ENCODE assay signal across 8 cellular contexts in the genomic region with DNA sequence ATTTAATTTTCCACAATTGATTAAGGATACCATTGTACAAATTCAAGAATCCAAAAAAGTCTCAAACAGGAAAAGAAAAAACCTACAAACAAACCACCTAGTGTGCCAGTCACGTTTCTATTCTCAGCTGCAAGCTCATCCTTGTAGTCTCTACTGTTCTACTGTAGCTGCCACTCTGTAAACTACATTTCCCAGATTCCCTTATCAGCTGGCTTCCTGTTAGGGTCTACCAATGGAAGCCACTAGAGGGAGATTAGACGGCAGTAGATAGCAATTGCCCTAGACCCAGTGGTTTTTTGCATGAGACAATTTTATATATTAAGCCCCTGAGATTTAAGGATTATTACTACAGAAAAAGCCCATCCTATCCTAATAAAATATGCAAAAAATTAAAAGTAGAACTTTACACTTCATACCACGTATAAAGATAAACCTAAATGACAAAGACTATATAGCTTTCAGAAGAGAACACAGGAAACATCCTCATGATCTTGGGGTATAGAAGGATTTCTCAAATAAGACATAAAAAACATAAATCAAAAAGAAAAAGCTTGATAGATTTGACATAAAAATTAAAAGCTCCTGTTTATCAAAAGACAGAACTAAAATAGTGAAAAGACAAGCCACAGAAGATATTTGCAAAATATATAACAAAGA.
DNase-seq lines count a peak whose midpoint lies in the region; ATAC-seq and TF ChIP-seq lines count a peak whose summit lies in the region.

No MANE protein-coding gene starts in this region.

- H3K4me3 ChIP-seq in astrocyte of the spinal cord (ENCODE audit: low read depth, low read length): no peak overlapping the region

- H3K4me3 Mint-ChIP-seq in stimulated activated naive CD8-positive, alpha-beta T cell treated with anti-CD3 and anti-CD28 coated beads, Interleukin-15, amount 100 ng/mL, for 72 hours: no peak overlapping the region

- H3K27ac Mint-ChIP-seq in stimulated activated naive CD8-positive, alpha-beta T cell treated with anti-CD3 and anti-CD28 coated beads, Interleukin-15, amount 100 ng/mL, for 72 hours: no peak overlapping the region

- H3K9me3 Mint-ChIP-seq in stimulated activated naive CD8-positive, alpha-beta T cell treated with anti-CD3 and anti-CD28 coated beads, Interleukin-15, amount 100 ng/mL, for 72 hours: no peaks in the 10 kb centered on the region

- no peaks in the 10 kb centered on the region for H3K4me1 Mint-ChIP-seq in stimulated activated naive CD8-positive, alpha-beta T cell treated with anti-CD3 and anti-CD28 coated beads, Interleukin-15, amount 100 ng/mL, for 72 hours

- H3K27me3 Mint-ChIP-seq in stimulated activated naive CD8-positive, alpha-beta T cell treated with anti-CD3 and anti-CD28 coated beads, Interleukin-15, amount 100 ng/mL, for 72 hours: peaks cover 23% of the 10 kb centered on the region

- ATAC-seq in HG03571 (IDR thresholded peaks at IDR 0.05; ENCODE audit: unreplicated experiment): peak; percentile 83
- peak; percentile 90 for ATAC-seq in stimulated activated naive CD8-positive, alpha-beta T cell treated with anti-CD3 and anti-CD28 coated beads, Interleukin-15, amount 100 ng/mL, for 72 hours

- DNase-seq in ELR (ENCODE audit: low read depth) (peak; percentile 87), GM20000 (ENCODE audit: low spot score) (peak; percentile 55), NCI-H748 treated with DMSO at 0.1 percent for 48 hours (lab: John Stamatoyannopoulos, UW) (peak; percentile 73), astrocyte of the spinal cord (ENCODE audit: low read depth, low spot score) (peak; percentile 79), iPS-NIHi7 (ENCODE audit: extremely low spot score) (peak; percentile 77)
- no peak for DNase-seq in stimulated activated naive CD8-positive, alpha-beta T cell treated with anti-CD3 and anti-CD28 coated beads, Interleukin-15, amount 100 ng/mL, for 72 hours
- DNase-seq in stimulated activated CD4-positive, alpha-beta T cell treated with anti-CD3 and anti-CD28 coated beads, Interleukin-2, amount 100 ng/mL, for 24 hours: no peak

- in situ Hi-C loops in astrocyte of the spinal cord (cut with HindIII; ENCODE audit: low sequenced_read_pairs): no loop called here

- TF ChIP-seq CTCF in GM20000 (IDR thresholded peaks at IDR 0.05; ENCODE audit: extremely low read depth, missing control alignments) (peak; percentile 10), astrocyte of the spinal cord (IDR thresholded peaks at IDR 0.05; ENCODE audit: low read depth, low read length) (peak; percentile 92)

Comparison
In these comparisons a context has a peak if more than half of its experiments do, and no peak if none do; other contexts are left out.
1. DNase-seq: peak in ELR (single experiment), GM20000 (single experiment), NCI-H748 treated with DMSO at 0.1 percent for 48 hours (single experiment), astrocyte of the spinal cord (single experiment) and iPS-NIHi7 (single experiment); none in stimulated activated naive CD8-positive, alpha-beta T cell treated with anti-CD3 and anti-CD28 coated beads, Interleukin-15, amount 100 ng/mL, for 72 hours (0 of 2) and stimulated activated CD4-positive, alpha-beta T cell treated with anti-CD3 and anti-CD28 coated beads, Interleukin-2, amount 100 ng/mL, for 24 hours (0 of 2).